ENCODE assay signal across 11 cellular contexts in the genomic region with DNA sequence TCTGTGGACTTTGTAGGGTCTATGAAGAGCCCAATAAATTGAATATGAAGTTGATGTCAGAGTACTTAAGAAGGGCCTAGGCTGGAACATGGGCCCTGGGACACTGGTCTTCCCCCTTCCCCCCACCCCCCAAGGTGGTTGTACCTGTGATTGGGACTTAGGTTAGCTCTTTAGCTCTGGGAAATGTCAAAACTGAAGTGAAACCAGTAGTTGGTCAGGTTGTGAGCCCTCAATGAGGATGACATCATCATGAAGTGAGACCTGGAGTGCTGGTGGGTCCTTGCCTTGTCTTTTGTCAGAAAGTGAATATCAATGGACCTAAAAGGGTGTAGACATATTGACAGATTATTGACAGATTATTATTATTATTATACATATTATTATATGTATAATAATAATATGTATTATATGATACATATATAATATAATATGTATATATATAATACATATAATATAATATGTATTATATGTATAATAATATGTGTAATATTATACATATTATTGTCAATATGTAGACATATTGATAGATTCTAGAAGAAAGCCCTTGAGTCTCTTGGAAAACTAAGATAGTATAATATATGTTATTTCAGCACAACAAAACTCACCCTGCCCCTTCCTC. TPM values are rescaled to one million over a fixed set of nuclear protein-coding genes. Genes with fewer than 3 reads are reported as not detected.
DNase-seq lines count a peak whose midpoint lies in the region; ATAC-seq, FAIRE-seq and TF ChIP-seq lines count a peak whose summit lies in the region.
"Had no signal": no experiment of that assay in that cellular context is flagged by ENCODE, and none has a peak within 500 bp of the region (broad histone marks: within the 10 kb centered on the region; RNA-seq: fewer than 3 reads in every experiment).

No MANE protein-coding gene starts in this region.

- H3K4me3 Mint-ChIP-seq in activated CD4-positive, alpha-beta T cell treated with anti-CD3 and anti-CD28 coated beads for 36 hours = no peak overlapping the region
- H3K4me3 Mint-ChIP-seq: effector memory CD8-positive, alpha-beta T cell had no signal

- intact Hi-C loops in activated CD4-positive, alpha-beta T cell treated with anti-CD3 and anti-CD28 coated beads for 36 hours (cut with DNase I, micrococcal nuclease) = no loop called here
- intact Hi-C loops in kidney (cut with DNase I) = no loop called here

- DNase-seq in activated CD4-positive, alpha-beta T cell treated with anti-CD3 and anti-CD28 coated beads for 36 hours = peak; percentile 24
- DNase-seq in activated CD4-positive, alpha-beta T cell treated with anti-CD3 and anti-CD28 coated beads for 4 hours = no peak
- DNase-seq in kidney (no peak), activated gamma-delta T cell (lab: John Stamatoyannopoulos, UW) (no peak), occipital lobe (lab: John Stamatoyannopoulos, UW) (no peak), mucosa of gallbladder (ENCODE audit: low spot score) (no peak)
- DNase-seq: effector memory CD8-positive, alpha-beta T cell; HCEC 1CT; NCI-H446 had no signal

- H3K27me3 Mint-ChIP-seq in activated CD4-positive, alpha-beta T cell treated with anti-CD3 and anti-CD28 coated beads for 36 hours = no peaks in the 10 kb centered on the region
- H3K27me3 Mint-ChIP-seq: effector memory CD8-positive, alpha-beta T cell had no signal

- no peak overlapping the region for H3K27ac ChIP-seq in kidney (ENCODE audit: low read depth in 2 of 2, low read length in 2 of 2)

- CTCF ChIA-PET in activated CD4-positive, alpha-beta T cell treated with anti-CD3 and anti-CD28 coated beads for 36 hours (lab: Charles Lee) = no interaction called here

- no peak for TF ChIP-seq CTCF in kidney (IDR thresholded peaks at IDR 0.05; ENCODE audit: borderline replicate concordance, extremely low read depth, insufficient read depth)

- H3K4me1 ChIP-seq in kidney (ENCODE audit: control insufficient read depth in 1 of 2, insufficient read depth in 1 of 2, low read depth in 1 of 2, low read length in 2 of 2) = peaks cover 7 to 16% of the 10 kb centered on the region in 2 donors

- peak; percentile 58 for FAIRE-seq in kidney (lab: Jason Lieb, UNC)

- peak; percentile 65 for ATAC-seq in activated CD4-positive, alpha-beta T cell treated with anti-CD3 and anti-CD28 coated beads for 36 hours
- peak; percentile 79 for ATAC-seq in GM21528 (IDR thresholded peaks at IDR 0.05; ENCODE audit: low FRiP score, unreplicated experiment)
- peak; percentile 89 for ATAC-seq in HG03378 (IDR thresholded peaks at IDR 0.05; ENCODE audit: unreplicated experiment)
- ATAC-seq: effector memory CD8-positive, alpha-beta T cell had no signal

- H3K27ac Mint-ChIP-seq in activated CD4-positive, alpha-beta T cell treated with anti-CD3 and anti-CD28 coated beads for 36 hours = no peak overlapping the region
- H3K27ac Mint-ChIP-seq: effector memory CD8-positive, alpha-beta T cell had no signal

- H3K9me3 Mint-ChIP-seq in activated CD4-positive, alpha-beta T cell treated with anti-CD3 and anti-CD28 coated beads for 36 hours (ENCODE audit: low read depth) = no peaks in the 10 kb centered on the region
- H3K9me3 Mint-ChIP-seq: effector memory CD8-positive, alpha-beta T cell had no signal

- POLR2A ChIA-PET in activated CD4-positive, alpha-beta T cell treated with anti-CD3 and anti-CD28 coated beads for 36 hours (lab: Charles Lee) = no interaction called here

- H3K36me3 ChIP-seq in kidney (ENCODE audit: control insufficient read depth in 1 of 2, insufficient read depth in 2 of 2, low read length in 2 of 2) = peaks cover 0 to 2% of the 10 kb centered on the region in 2 donors

- H3K36me3 Mint-ChIP-seq in activated CD4-positive, alpha-beta T cell treated with anti-CD3 and anti-CD28 coated beads for 36 hours (ENCODE audit: low read depth) = peaks cover 41% of the 10 kb centered on the region

- H3K4me1 Mint-ChIP-seq in activated CD4-positive, alpha-beta T cell treated with anti-CD3 and anti-CD28 coated beads for 36 hours = peaks cover 43% of the 10 kb centered on the region

- no peak overlapping the region for H3K9ac ChIP-seq in kidney (ENCODE audit: low read length in 2 of 2)

- H3K4me3 ChIP-seq in kidney (ENCODE audit: low read length in 2 of 2) = no peak overlapping the region

- no peaks in the 10 kb centered on the region for H3K9me3 ChIP-seq in kidney (ENCODE audit: control insufficient read depth in 1 of 2, low read length in 2 of 2)

RNA-seq across cellular contexts. Expression of a gene that starts 5.4 kb away (rescaled TPM):
- total RNA-seq in activated CD4-positive, alpha-beta T cell treated with anti-CD3 and anti-CD28 coated beads for 36 hours = 10 to 100 TPM in 1 of 2 experiments, 1 to 10 TPM in 1; 9.2 to 12.1 TPM
- total RNA-seq in kidney = 6.3 TPM
- 3.2 TPM for polyA plus RNA-seq in kidney (ENCODE audit: insufficient read depth, low read depth, low replicate concordance)
- 12.5 TPM for total RNA-seq in occipital lobe
- 4.8 TPM for total RNA-seq in mucosa of gallbladder

RNA-seq across cellular contexts. Expression of a gene that starts 35.1 kb away (rescaled TPM):
- total RNA-seq in activated CD4-positive, alpha-beta T cell treated with anti-CD3 and anti-CD28 coated beads for 36 hours = not detected
- total RNA-seq in kidney (4.0 TPM), occipital lobe (29.9 TPM), mucosa of gallbladder (5.5 TPM)
- polyA plus RNA-seq in kidney (ENCODE audit: insufficient read depth, low read depth, low replicate concordance) = 1.4 TPM
